Comparison of ENCODE assay signal across 12 cellular contexts in the genomic region with DNA sequence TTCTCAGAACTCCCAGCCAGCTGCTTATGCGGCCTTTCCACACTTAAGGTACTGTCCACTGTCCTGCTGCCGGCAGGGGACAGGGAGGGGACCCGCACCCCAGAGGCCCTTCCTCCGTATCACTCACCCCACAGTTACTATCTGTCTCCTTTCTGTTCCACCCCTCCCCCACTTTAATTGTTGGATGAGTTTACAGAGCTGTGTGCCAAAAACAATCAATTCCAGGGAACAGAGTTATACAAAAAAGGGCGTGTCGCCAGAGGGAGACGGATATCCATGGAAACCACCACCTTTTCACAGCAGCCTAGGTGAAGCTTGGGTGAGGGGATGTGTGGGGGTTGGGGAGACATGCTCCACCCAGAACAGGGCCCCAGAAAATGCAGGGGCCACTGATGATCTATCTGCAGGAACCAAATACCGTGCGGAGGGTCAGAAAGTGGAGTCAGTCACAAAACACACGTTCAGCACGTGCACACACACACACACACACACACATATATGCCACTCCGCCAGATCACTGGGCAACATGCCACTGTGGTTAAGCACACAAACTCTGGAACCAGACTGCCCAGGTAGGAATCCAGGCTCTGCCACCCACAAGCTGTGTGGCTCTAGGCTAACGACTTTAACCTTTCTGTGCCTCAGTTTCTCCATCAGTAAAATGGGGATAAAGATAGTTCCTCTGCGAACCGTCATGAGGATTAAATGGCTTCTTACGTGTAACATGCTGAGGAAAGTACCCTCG. TPM values are rescaled to one million over a fixed set of nuclear protein-coding genes. Genes with fewer than 3 reads are reported as not detected.
DNase-seq lines count a peak whose midpoint lies in the region; ATAC-seq and TF ChIP-seq lines count a peak whose summit lies in the region.
"Had no signal": no experiment of that assay in that cellular context is flagged by ENCODE, and none has a peak within 500 bp of the region (broad histone marks: within the 10 kb centered on the region; RNA-seq: fewer than 3 reads in every experiment).

No MANE protein-coding gene starts in this region.

- CTCF ChIA-PET in A673 (lab: Charles Lee), result no interaction called here
- CTCF ChIA-PET in Calu3 (lab: Charles Lee), result interaction anchor here (0.6 kb wide), 1 partner anchor 13 kb away, joined by 5 read pairs; no protein-coding TSS in a partner anchor

- 27 to 44% methylated on average over 17 of the region's 17 CpGs for WGBS in body of pancreas, 2 donors

- H3K27ac Mint-ChIP-seq in Calu3 (ENCODE audit: unreplicated experiment), result no peak overlapping the region

- POLR2A ChIA-PET in A673 (lab: Charles Lee; ENCODE audit: low non-redundant PET), result no interaction called here

- H3K27ac ChIP-seq in A673 (ENCODE audit: low read depth, low read length, poor library complexity, severe bottlenecking) (no peak overlapping the region), body of pancreas (no peak overlapping the region), lower lobe of right lung (peak overlapping the region; percentile 24)
- H3K27ac ChIP-seq: tibial artery had no signal

- H3K27me3 ChIP-seq in A673 (replicated peaks; ENCODE audit: insufficient read depth, low read depth, low read length, poor library complexity), result no peaks in the 10 kb centered on the region
- no peaks in the 10 kb centered on the region for H3K27me3 ChIP-seq in body of pancreas
- H3K27me3 ChIP-seq in lower lobe of right lung (ENCODE audit: low read depth), result no peaks in the 10 kb centered on the region
- H3K27me3 ChIP-seq: tibial artery had no signal

- H3K4me3 Mint-ChIP-seq in Calu3 (ENCODE audit: low read depth, unreplicated experiment), result no peak overlapping the region

- no peak for TF ChIP-seq POLR2A in body of pancreas (IDR thresholded peaks at IDR 0.05)

- intact Hi-C loops in A673 (cut with micrococcal nuclease; ENCODE audit: unreplicated experiment), result no loop called here
- intact Hi-C loops in body of pancreas (cut with DNase I), result no loop called here
- intact Hi-C loops in lower lobe of right lung (cut with DNase I), result no loop called here
- intact Hi-C loops in Calu3 (cut with micrococcal nuclease; ENCODE audit: unreplicated experiment), result no loop called here

- H3K36me3 Mint-ChIP-seq in Calu3 (ENCODE audit: insufficient read depth, unreplicated experiment), result no peaks in the 10 kb centered on the region

- ATAC-seq in body of pancreas (peak; percentile 67), lower lobe of right lung (peak; percentile 11 to 42), HG03097 (IDR thresholded peaks at IDR 0.05; ENCODE audit: low FRiP score, unreplicated experiment) (no peak), HG03521 (IDR thresholded peaks at IDR 0.05; ENCODE audit: unreplicated experiment) (no peak), HG02588 (IDR thresholded peaks at IDR 0.05; ENCODE audit: unreplicated experiment) (no peak)

- H3K4me1 Mint-ChIP-seq in Calu3 (ENCODE audit: low read depth, unreplicated experiment), result peaks cover 15% of the 10 kb centered on the region

- BruUV-seq in A673 (replicated peaks; lab: Mats Ljungman, UMichigan) (no TSS peak), Calu3 (replicated peaks; lab: Mats Ljungman, UMichigan) (no TSS peak)

- H3K9me3 ChIP-seq in A673 (ENCODE audit: low read depth, low read length, poor library complexity, severe bottlenecking) (no peaks in the 10 kb centered on the region), body of pancreas (no peaks in the 10 kb centered on the region), lower lobe of right lung (no peaks in the 10 kb centered on the region)
- H3K9me3 ChIP-seq: tibial artery had no signal

- no peaks in the 10 kb centered on the region for H3K4me1 ChIP-seq in A673 (ENCODE audit: insufficient read depth, low read length, poor library complexity, severe bottlenecking)
- H3K4me1 ChIP-seq in body of pancreas, result peaks cover 26% of the 10 kb centered on the region
- peaks cover 42% of the 10 kb centered on the region for H3K4me1 ChIP-seq in lower lobe of right lung

- no peaks in the 10 kb centered on the region for H3K27me3 Mint-ChIP-seq in Calu3 (ENCODE audit: unreplicated experiment)

- H3K9me3 Mint-ChIP-seq in Calu3 (ENCODE audit: low read depth, unreplicated experiment), result no peaks in the 10 kb centered on the region

- H3K36me3 ChIP-seq in A673 (ENCODE audit: insufficient read depth, low read length, poor library complexity, severe bottlenecking) (no peaks in the 10 kb centered on the region), body of pancreas (replicated peaks in 1 of 2; ENCODE audit: insufficient read depth in 1 of 2, low read depth in 2 of 2) (no peaks in the 10 kb centered on the region), lower lobe of right lung (no peaks in the 10 kb centered on the region)
- H3K36me3 ChIP-seq: tibial artery had no signal

- no peak overlapping the region for H3K4me3 ChIP-seq in A673 (ENCODE audit: low read depth, low read length, poor library complexity, severe bottlenecking)
- no peak overlapping the region for H3K4me3 ChIP-seq in body of pancreas
- no peak overlapping the region for H3K4me3 ChIP-seq in lower lobe of right lung
- H3K4me3 ChIP-seq: tibial artery had no signal

- peak; percentile 19 for DNase-seq in A673 (ENCODE audit: low spot score)
- peak; percentile 95 for DNase-seq in NCI-H2029 treated with DMSO at 0.1 percent for 48 hours (lab: John Stamatoyannopoulos, UW)
- DNase-seq in body of pancreas, result peak; percentile 66 to 85 (median 84)
- peak; percentile 58 for DNase-seq in lower lobe of right lung
- no peak for DNase-seq in Calu3
- DNase-seq: GF-D8, mesenchymal stem cell, NCI-H1694 treated with DMSO at 0.1 percent for 48 hours, tibial artery had no signal

- no peak for TF ChIP-seq CTCF in A673 (conservative IDR thresholded peaks at IDR 0.05; ENCODE audit: low read depth, low read length)
- TF ChIP-seq CTCF in body of pancreas (IDR thresholded peaks at IDR 0.05), result no peak
- no peak for TF ChIP-seq CTCF in lower lobe of right lung (IDR thresholded peaks at IDR 0.05)
- no peak for TF ChIP-seq CTCF in Calu3 (IDR thresholded peaks at IDR 0.05; ENCODE audit: unreplicated experiment)

RNA-seq across cellular contexts. Expression of a gene that starts 30.5 kb away (rescaled TPM):
- total RNA-seq in A673 (2021), result 1.6 and 1.9 TPM in 2 replicates
- 10 to 100 TPM in 1 of 2 donors, 1 to 10 TPM in 1; 9.3 to 14.2 TPM for total RNA-seq in body of pancreas
- 47.5 TPM for total RNA-seq in lower lobe of right lung
- 12.6 and 16.5 TPM in 2 replicates for total RNA-seq in Calu3 (2022)

Comparison
In these comparisons a context has a peak if more than half of its experiments do, and no peak if none do; other contexts are left out.
1. ATAC-seq: peak in body of pancreas (single experiment) and lower lobe of right lung (2 of 2); none in HG03097 (single experiment), HG03521 (single experiment) and HG02588 (single experiment).